ENCODE assay signal across 8 cellular contexts in genomic region chr16:1610841-1611653, GRCh38. TPM values are rescaled to one million over a fixed set of nuclear protein-coding genes. Genes with fewer than 3 reads are reported as not detected.
DNase-seq lines count a peak whose midpoint lies in the region; ATAC-seq and TF ChIP-seq lines count a peak whose summit lies in the region.

No MANE protein-coding gene starts in this region.

- peak overlapping the region; percentile 49 for H3K9ac ChIP-seq in H9 (ENCODE audit: extremely low read depth, insufficient read length, low read length)

- H3K79me2 ChIP-seq in H9 (ENCODE audit: insufficient read depth, low read length) = peaks cover 4% of the 10 kb centered on the region; the same call in 1 of the 2 replicates

- no peak for TF ChIP-seq CTCF in A673 (conservative IDR thresholded peaks at IDR 0.05; ENCODE audit: low read depth, low read length)
- TF ChIP-seq CTCF in H9 (conservative IDR thresholded peaks at IDR 0.05) = no peak
- no peak for TF ChIP-seq CTCF in psoas muscle (IDR thresholded peaks at IDR 0.05)

- H3K4me3 ChIP-seq in A673 (ENCODE audit: low read depth, low read length, poor library complexity, severe bottlenecking) = peak overlapping the region; percentile 87
- H3K4me3 ChIP-seq in psoas muscle = peak overlapping the region; percentile 94

- peak overlapping the region; percentile 83 to 96 for H3K4me3 Mint-ChIP-seq in H9

- no peak for DNase-seq in A673 (ENCODE audit: low spot score)
- no peak for DNase-seq in H9
- DNase-seq in activated CD4-positive, alpha-beta T cell treated with anti-CD3 and anti-CD28 coated beads, Interleukin-2, amount 50 U/mL, for 1 hour = peak; percentile 25
- peak; percentile 76 for DNase-seq in foreskin melanocyte
- DNase-seq in psoas muscle = peak in 1 of 2 donors; percentile 56
- DNase-seq in NCI-H2196 treated with DMSO at 0.1 percent for 48 hours (lab: John Stamatoyannopoulos, UW; ENCODE audit: unreplicated experiment) = no peak
- DNase-seq in iPS-NIHi7 (ENCODE audit: extremely low spot score) = no peak

- peaks cover 14% of the 10 kb centered on the region for H3K4me1 ChIP-seq in A673 (ENCODE audit: insufficient read depth, low read length, poor library complexity, severe bottlenecking)
- no peaks in the 10 kb centered on the region for H3K4me1 ChIP-seq in H9 (ENCODE audit: insufficient read depth, low read length)
- peaks cover 43% of the 10 kb centered on the region for H3K4me1 ChIP-seq in psoas muscle

- no peak overlapping the region for H2AK5ac ChIP-seq in H9 (ENCODE audit: insufficient read length, low read length)

- no CpG with 5 or more reads among the region's 66 CpGs for WGBS in H9 (ENCODE audit: extremely low coverage, insufficient read length, low lambda C conversion rate)
- 2 to 3% (median 2%) methylated on average over 60 to 66 of the region's 66 CpGs for WGBS in psoas muscle, 3 donors

- no peak overlapping the region; the same call in 1 of the 2 replicates for H3K4ac ChIP-seq in H9 (ENCODE audit: low read depth, low read length)

- H3K79me1 ChIP-seq in H9 (ENCODE audit: insufficient read depth, low read depth, low read length, poor library complexity, severe bottlenecking) = peaks cover 3% of the 10 kb centered on the region

- H3T11ph ChIP-seq in H9 (ENCODE audit: low read length) = no peak overlapping the region

- peak overlapping the region; percentile 74 for H3K18ac ChIP-seq in H9 (ENCODE audit: insufficient read length, low read depth, low read length)

- H3K56ac ChIP-seq in H9 (ENCODE audit: insufficient read length, low read depth, low read length) = no peak overlapping the region

- intact Hi-C loops in A673 (cut with micrococcal nuclease; ENCODE audit: unreplicated experiment) (no loop called here), psoas muscle (cut with DNase I) (loop anchor here (5.0 to 10.0 kb wide), 4 partner anchors 66 to 324 kb away; partner anchors contain the start of genes MAPK8IP3 (in 2 of the 2), TELO2 (in 2 of the 2) and JPT2 (in 1 of the 2))

- H3K27ac ChIP-seq in A673 (ENCODE audit: low read depth, low read length, poor library complexity, severe bottlenecking) (peak overlapping the region; percentile 78), H9 (ENCODE audit: insufficient read length, low read depth, low read length) (no peak overlapping the region), psoas muscle (peak overlapping the region; percentile 90)

- no peak overlapping the region for H3K23ac ChIP-seq in H9 (ENCODE audit: insufficient read length, low read depth, low read length)

- H2AFZ ChIP-seq in H9 (ENCODE audit: low read length) = no peak overlapping the region

- peaks cover 0 to 3% of the 10 kb centered on the region in 2 experiments; a peak in 1 of 5 replicates for H3K9me3 Mint-ChIP-seq in H9

- peaks cover 17% of the 10 kb centered on the region for H3K27me3 Mint-ChIP-seq in H9 (ENCODE audit: low read depth)

- peaks cover 7 to 20% (median 18%) of the 10 kb centered on the region in 3 experiments for H3K36me3 Mint-ChIP-seq in H9 (ENCODE audit: insufficient read depth in 1 of 3, low read depth in 3 of 3)

- POLR2A ChIA-PET in A673 (lab: Charles Lee; ENCODE audit: low non-redundant PET) = interaction anchor here (0.6 kb wide), 1 partner anchor 1495 kb away, joined by 5 read pairs; no protein-coding TSS in a partner anchor

- H4K20me1 ChIP-seq in H9 (ENCODE audit: control insufficient read depth, insufficient read depth, insufficient read length) = no peaks in the 10 kb centered on the region

- peak; percentile 8 to 54 (median 24) for ATAC-seq in psoas muscle
- no peak for ATAC-seq in HG03520 (IDR thresholded peaks at IDR 0.05; ENCODE audit: unreplicated experiment)

- H3K23me2 ChIP-seq in H9 (ENCODE audit: insufficient read length, low read depth, low read length, poor library complexity, severe bottlenecking) = peaks cover 24% of the 10 kb centered on the region

- H2BK20ac ChIP-seq in H9 (ENCODE audit: low read depth, low read length, poor library complexity, severe bottlenecking) = no peak overlapping the region

- H2BK120ac ChIP-seq in H9 (ENCODE audit: low read depth, low read length, poor library complexity, severe bottlenecking) = no peak overlapping the region

- H2BK5ac ChIP-seq in H9 (ENCODE audit: insufficient read length, low read length) = no peak overlapping the region

- no TSS peak for BruUV-seq in A673 (replicated peaks; lab: Mats Ljungman, UMichigan)

- H3K4me1 Mint-ChIP-seq in H9 = peaks cover 22 to 30% of the 10 kb centered on the region in 2 experiments

- peak overlapping the region; percentile 82 for H3K14ac ChIP-seq in H9 (ENCODE audit: insufficient read depth, low read length)

- peaks cover 6% of the 10 kb centered on the region for H3K36me3 ChIP-seq in A673 (ENCODE audit: insufficient read depth, low read length, poor library complexity, severe bottlenecking)
- peaks cover 0 to 26% of the 10 kb centered on the region in 2 donors for H3K36me3 ChIP-seq in psoas muscle (ENCODE audit: insufficient read depth in 1 of 2, low read depth in 1 of 2)

- H3K4me2 ChIP-seq in H9 (ENCODE audit: insufficient read depth, insufficient read length, low read length) = peak overlapping the region; percentile 44

- no peak overlapping the region for H2BK12ac ChIP-seq in H9 (ENCODE audit: insufficient read length, low read depth, low read length)

- H2BK15ac ChIP-seq in H9 (ENCODE audit: low read depth, low read length) = no peak overlapping the region

- no peak overlapping the region for H4K8ac ChIP-seq in H9 (replicated peaks; ENCODE audit: insufficient read length, low read depth, low read length)

- CTCF ChIA-PET in A673 (lab: Charles Lee) = interaction anchor here (1.9 kb wide), 1 partner anchor 95 kb away, joined by 8 read pairs; the partner anchor contains the start of gene MAPK8IP3

- H3K27ac Mint-ChIP-seq in H9 = peak overlapping the region in 1 of 3 experiments; percentile 76; a peak in 2 of 7 replicates

- H3K27me3 ChIP-seq in A673 (replicated peaks; ENCODE audit: insufficient read depth, low read depth, low read length, poor library complexity) (no peaks in the 10 kb centered on the region), H9 (ENCODE audit: insufficient read depth, low read length) (peaks cover 6% of the 10 kb centered on the region; the same call in 1 of the 2 replicates), psoas muscle (ENCODE audit: insufficient read depth in 3 of 3, low read length in 2 of 3) (no peaks in the 10 kb centered on the region)

- H4K91ac ChIP-seq in H9 (ENCODE audit: insufficient read length, low read depth, low read length) = no peak overlapping the region

- H3K9me3 ChIP-seq in A673 (ENCODE audit: low read depth, low read length, poor library complexity, severe bottlenecking) (no peaks in the 10 kb centered on the region), H9 (ENCODE audit: control insufficient read depth, low read depth, low read length) (no peaks in the 10 kb centered on the region), psoas muscle (no peaks in the 10 kb centered on the region)

- no peak overlapping the region for H4K5ac ChIP-seq in H9 (ENCODE audit: insufficient read length, low read depth, low read length)

RNA-seq across cellular contexts. Expression of gene IFT140, which starts 0.8 kb away (rescaled TPM):
- total RNA-seq in A673 (2021) = 21.8 and 34.6 TPM in 2 replicates
- total RNA-seq in H9 (2021) = 21.3 and 24.0 TPM in 2 replicates
- 1 to 10 TPM; 3.0 to 5.0 (median 4.2) TPM for total RNA-seq in psoas muscle
- polyA plus RNA-seq in psoas muscle = 1 to 10 TPM; 2.6 to 3.9 (median 3.0) TPM

RNA-seq across cellular contexts. Expression of gene CRAMP1, which starts 1.1 kb away (rescaled TPM):
- 33.0 and 38.4 TPM in 2 replicates for total RNA-seq in A673 (2021)
- total RNA-seq in H9 (2021) = 39.2 and 46.2 TPM in 2 replicates
- total RNA-seq in psoas muscle = 10 to 100 TPM in 2 of 4 donors, 1 to 10 TPM in 2; 7.6 to 13.1 (median 10.5) TPM
- 1 to 10 TPM; 3.3 to 8.6 (median 3.8) TPM for polyA plus RNA-seq in psoas muscle

Comparison
In these comparisons a context has a peak if more than half of its experiments do, and no peak if none do; other contexts are left out.
1. DNase-seq: peak in activated CD4-positive, alpha-beta T cell treated with anti-CD3 and anti-CD28 coated beads, Interleukin-2, amount 50 U/mL, for 1 hour (single experiment) and foreskin melanocyte (single experiment); none in A673 (single experiment), H9 (single experiment), NCI-H2196 treated with DMSO at 0.1 percent for 48 hours (single experiment) and iPS-NIHi7 (single experiment).